16 cellular contexts compared by ENCODE assay signal in the genomic region with DNA sequence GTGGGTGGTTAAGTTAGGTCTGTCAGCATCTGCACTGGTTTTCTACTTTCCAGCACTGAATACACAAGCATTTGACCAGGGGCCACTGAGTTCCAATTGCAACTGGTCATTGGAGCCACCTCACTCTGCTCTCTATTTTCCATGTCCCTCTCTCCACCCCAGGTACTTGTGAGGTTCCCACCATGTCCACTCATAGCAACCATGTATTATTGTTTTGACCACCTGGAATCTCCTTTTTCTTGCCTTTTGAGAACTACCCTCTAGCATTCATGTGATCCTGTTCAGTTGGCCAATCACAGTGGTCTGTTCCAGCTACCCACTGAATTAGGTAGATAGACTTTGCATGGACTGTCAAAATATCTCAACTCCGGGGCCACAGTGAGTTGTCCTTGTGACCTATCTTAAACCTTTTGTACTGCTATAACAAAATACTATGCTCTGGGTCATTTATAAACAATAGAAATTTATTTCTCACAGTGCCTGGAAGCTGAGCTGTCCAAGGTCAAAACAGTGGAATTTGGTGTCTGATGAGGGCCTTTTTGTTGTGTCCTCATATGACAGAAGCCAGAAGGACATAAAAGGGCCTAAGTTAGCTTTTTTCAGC. TPM values are rescaled to one million over a fixed set of nuclear protein-coding genes. Genes with fewer than 3 reads are reported as not detected.
"Had no signal": no experiment of that assay in that cellular context is flagged by ENCODE, and none has a peak within 500 bp of the region (broad histone marks: within the 10 kb centered on the region; RNA-seq: fewer than 3 reads in every experiment).

No MANE protein-coding gene starts in this region.

- DNase-seq: activated CD4-positive, alpha-beta memory T cell treated with anti-CD3 and anti-CD28 coated beads, Interleukin-2, amount 10 ng/mL, durations not matched to agents 7 days and 5 days; activated CD4-positive, alpha-beta T cell treated with anti-CD3 and anti-CD28 coated beads for 48 hours; activated CD4-positive, CD25-positive, alpha-beta regulatory T cell; activated CD8-positive, alpha-beta memory T cell treated with anti-CD3 and anti-CD28 coated beads, Interleukin-2, amount 10 ng/mL, durations not matched to agents 7 days and 5 days; caudate nucleus; heart right ventricle; left lung; natural killer cell; pancreas; right lobe of liver; small intestine; stimulated activated CD4-positive, alpha-beta T cell treated with anti-CD3 and anti-CD28 coated beads, Interleukin-4, amount 100 ng/mL, for 1 hour; stomach; T-cell had no signal

- H3K4me1 ChIP-seq: left lung had no signal

- ATAC-seq: activated CD8-positive, alpha-beta memory T cell treated with anti-CD3 and anti-CD28 coated beads, Interleukin-2, amount 10 ng/mL, durations not matched to agents 7 days and 5 days; natural killer cell; T-cell had no signal

- H3K27ac ChIP-seq: right lobe of liver had no signal

- H3K27me3 ChIP-seq: heart right ventricle, left lung, pancreas, right lobe of liver, stomach had no signal

- H3K4me3 ChIP-seq: heart right ventricle, left lung, pancreas, right lobe of liver, stomach had no signal

- H3K36me3 ChIP-seq: heart right ventricle, left lung, pancreas, right lobe of liver, stomach had no signal

- FAIRE-seq: endometrium, pancreas, small intestine had no signal

- H3K9me3 ChIP-seq: heart right ventricle, left lung, pancreas, right lobe of liver, stomach had no signal

RNA-seq across cellular contexts. Expression of a gene that starts 20.2 kb away (rescaled TPM):
- total RNA-seq: activated CD4-positive, alpha-beta memory T cell treated with anti-CD3 and anti-CD28 coated beads, Interleukin-2, amount 10 ng/mL, durations not matched to agents 7 days and 5 days; activated CD8-positive, alpha-beta memory T cell treated with anti-CD3 and anti-CD28 coated beads, Interleukin-2, amount 10 ng/mL, durations not matched to agents 7 days and 5 days; kidney epithelial cell; natural killer cell; T-cell had no signal

RNA-seq across cellular contexts. Expression of a gene that starts 23.8 kb away (rescaled TPM):
- total RNA-seq: activated CD4-positive, alpha-beta memory T cell treated with anti-CD3 and anti-CD28 coated beads, Interleukin-2, amount 10 ng/mL, durations not matched to agents 7 days and 5 days; activated CD8-positive, alpha-beta memory T cell treated with anti-CD3 and anti-CD28 coated beads, Interleukin-2, amount 10 ng/mL, durations not matched to agents 7 days and 5 days; natural killer cell had no signal
